ENCODE assay signal across 24 cellular contexts in the genomic region with DNA sequence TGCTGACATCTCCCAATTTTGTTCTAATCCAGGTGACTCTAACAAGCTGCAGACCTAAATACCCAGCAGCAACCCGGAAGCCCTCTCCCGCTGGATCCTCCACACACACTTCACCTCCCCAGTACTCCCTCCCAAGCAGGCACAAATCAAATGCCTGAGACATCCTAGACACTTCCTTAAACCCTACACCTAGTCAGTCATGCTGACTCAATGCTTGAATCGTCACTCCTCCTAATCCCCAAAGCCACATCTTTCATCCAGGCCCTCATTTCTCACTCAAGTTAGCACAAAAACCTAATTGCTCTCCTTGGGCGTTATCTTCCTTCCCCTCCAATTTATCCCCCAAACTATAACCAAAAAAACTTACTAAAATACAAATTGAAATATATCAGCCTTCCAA. TPM values are rescaled to one million over a fixed set of nuclear protein-coding genes. Genes with fewer than 3 reads are reported as not detected.
A peak's percentile ranks its signal among the peaks of the same experiment; 100 is the strongest.
DNase-seq lines count a peak whose midpoint lies in the region; ATAC-seq and TF ChIP-seq lines count a peak whose summit lies in the region.
"Had no signal": no experiment of that assay in that cellular context is flagged by ENCODE, and none has a peak within 500 bp of the region (broad histone marks: within the 10 kb centered on the region; RNA-seq: fewer than 3 reads in every experiment).

No MANE protein-coding gene starts in this region.

- WGBS in smooth muscle cell (ENCODE audit: low lambda C conversion rate), result 57% methylated on average over 4 of the region's 4 CpGs

- peaks cover 4% of the 10 kb centered on the region for H3K4me1 ChIP-seq in smooth muscle cell (ENCODE audit: low read depth)
- H3K4me1 ChIP-seq: ascending aorta, thyroid gland had no signal

- H3K79me2 ChIP-seq in smooth muscle cell (ENCODE audit: low read depth), result no peaks in the 10 kb centered on the region

- no peak for TF ChIP-seq CTCF in smooth muscle cell (IDR thresholded peaks at IDR 0.05; ENCODE audit: borderline replicate concordance, insufficient read depth, poor library complexity, severe bottlenecking)

- H3K4me3 ChIP-seq in smooth muscle cell, result no peak overlapping the region
- H3K4me3 ChIP-seq: ascending aorta, dorsolateral prefrontal cortex, GM23338, lung, thyroid gland had no signal

- H3F3A ChIP-seq in smooth muscle cell (ENCODE audit: low read depth), result no peaks in the 10 kb centered on the region

- H3K27ac ChIP-seq in epithelial cell of prostate (peak overlapping the region; percentile 23), smooth muscle cell (ENCODE audit: low read depth) (peak overlapping the region; percentile 45)
- H3K27ac ChIP-seq: ascending aorta, dorsolateral prefrontal cortex, neutrophil, thyroid gland had no signal

- H3K27me3 ChIP-seq in smooth muscle cell (ENCODE audit: low read depth), result no peaks in the 10 kb centered on the region
- H3K27me3 ChIP-seq: ascending aorta, dorsolateral prefrontal cortex, neutrophil, thyroid gland had no signal

- DNase-seq in HPDE6-E6E7 (ENCODE audit: extremely low spot score), result peak; percentile 80
- DNase-seq in RKO (ENCODE audit: low spot score), result peak; percentile 64
- peak; percentile 46 for DNase-seq in epithelial cell of prostate (ENCODE audit: low read depth, low spot score)
- no peak for DNase-seq in smooth muscle cell (lab: John Stamatoyannopoulos, UW; ENCODE audit: unreplicated experiment)
- DNase-seq in NCI-H187 treated with DMSO at 0.1 percent for 48 hours (lab: John Stamatoyannopoulos, UW), result no peak
- no peak for DNase-seq in ureter (ENCODE audit: low spot score)
- DNase-seq: activated CD4-positive, alpha-beta T cell treated with anti-CD3 and anti-CD28 coated beads for 36 hours; activated T-cell treated with anti-CD3 and anti-CD28 coated beads, Interleukin-2, amount 50 U/mL, for 72 hours; CD4-positive, alpha-beta memory T cell; central memory CD4-positive, alpha-beta T cell; dorsolateral prefrontal cortex; foreskin melanocyte; GF-D8; NCI-H1694; NCI-H2171 treated with DMSO at 0.1 percent for 48 hours; SHP77 treated with DMSO at 0.1 percent for 48 hours; stimulated activated CD4-positive, alpha-beta T cell treated with anti-CD3 and anti-CD28 coated beads, Interleukin-4, amount 100 ng/mL, for 24 hours; stimulated activated naive CD8-positive, alpha-beta T cell treated with anti-CD3 and anti-CD28 coated beads, Interleukin-15, Interleukin-2, amounts not matched to agents 100 U/mL and 50 U/mL, for 24 hours; thyroid gland had no signal

- H4K20me1 ChIP-seq in smooth muscle cell (ENCODE audit: low read depth), result peaks cover 8% of the 10 kb centered on the region

- no peak overlapping the region for H3K4me2 ChIP-seq in smooth muscle cell
- H3K4me2 ChIP-seq: GM23338 had no signal

- H3K36me3 ChIP-seq in smooth muscle cell (ENCODE audit: low read depth), result no peaks in the 10 kb centered on the region

- no peaks in the 10 kb centered on the region for H3K9me3 ChIP-seq in smooth muscle cell (replicated peaks; ENCODE audit: low read depth)
- H3K9me3 ChIP-seq: ascending aorta, neutrophil, thyroid gland had no signal

- ATAC-seq in GM19324 (IDR thresholded peaks at IDR 0.05; ENCODE audit: low FRiP score, unreplicated experiment), result no peak
- ATAC-seq: activated T-cell treated with anti-CD3 and anti-CD28 coated beads, Interleukin-2, amount 50 U/mL, for 72 hours; GM23338; stimulated activated naive CD8-positive, alpha-beta T cell treated with anti-CD3 and anti-CD28 coated beads, Interleukin-15, Interleukin-2, amounts not matched to agents 100 U/mL and 50 U/mL, for 24 hours had no signal

- no peak overlapping the region for H3K9ac ChIP-seq in smooth muscle cell (ENCODE audit: low read depth)

- no peak overlapping the region for H2AFZ ChIP-seq in smooth muscle cell (ENCODE audit: low read depth)
- H2AFZ ChIP-seq: GM23338 had no signal

RNA-seq across cellular contexts. Expression of gene CMC2, which starts 32.7 kb away (rescaled TPM):
- total RNA-seq in smooth muscle cell (53.2 and 56.6 TPM in 2 replicates), ureter (45.6 TPM)
- 95.5 and 110 TPM in 2 replicates for polyA plus RNA-seq in smooth muscle cell

RNA-seq across cellular contexts. Expression of gene CENPN, which starts 33.0 kb away (rescaled TPM):
- total RNA-seq in smooth muscle cell (18.8 and 24.4 TPM in 2 replicates), ureter (6.2 TPM)
- 14.2 and 25.1 TPM in 2 replicates for polyA plus RNA-seq in smooth muscle cell
- total RNA-seq: ascending aorta had no signal

Comparison
In these comparisons a context has a peak if more than half of its experiments do, and no peak if none do; other contexts are left out.
1. DNase-seq: peak in HPDE6-E6E7 (single experiment), RKO (single experiment) and epithelial cell of prostate (single experiment); none in smooth muscle cell (single experiment), NCI-H187 treated with DMSO at 0.1 percent for 48 hours (single experiment) and ureter (single experiment).